ENCODE assay signal across 6 cellular contexts in genomic region chr17:46287587-46287986, GRCh38. TPM values are rescaled to one million over a fixed set of nuclear protein-coding genes. Genes with fewer than 3 reads are reported as not detected.
DNase-seq lines count a peak whose midpoint lies in the region; ATAC-seq, FAIRE-seq and TF ChIP-seq lines count a peak whose summit lies in the region.
"Not testable (repeated sequence)": the region's sequence is repeated elsewhere in the genome, so short reads cannot be mapped to it uniquely, and the experiment has no call there.

No MANE protein-coding gene starts in this region.

- DNase-seq in H9, result peak; percentile 27
- peak; percentile 7 for DNase-seq in activated CD4-positive, alpha-beta memory T cell treated with anti-CD3 and anti-CD28 coated beads for 36 hours
- DNase-seq in astrocyte (ENCODE audit: low read depth); endothelial cell (ENCODE audit: low spot score); mesothelial cell of epicardium (ENCODE audit: low spot score in 2 of 2, unreplicated experiment in 2 of 2); sciatic nerve (ENCODE audit: low spot score): not testable (repeated sequence)

- not testable (repeated sequence) for H3K4me3 Mint-ChIP-seq in H9; activated CD4-positive, alpha-beta memory T cell treated with anti-CD3 and anti-CD28 coated beads for 36 hours; endothelial cell (ENCODE audit: unreplicated experiment); mesothelial cell of epicardium
- H3K4me3 Mint-ChIP-seq in astrocyte (ENCODE audit: unreplicated experiment), result peak overlapping the region; percentile 28

- WGBS in H9 (ENCODE audit: extremely low coverage, insufficient read length, low lambda C conversion rate), result no CpG with 5 or more reads among the region's 7 CpGs

- H4K91ac ChIP-seq in H9 (ENCODE audit: insufficient read length, low read depth, low read length), result not testable (repeated sequence)

- not testable (repeated sequence) for H3K9me3 Mint-ChIP-seq in H9; activated CD4-positive, alpha-beta memory T cell treated with anti-CD3 and anti-CD28 coated beads for 36 hours; astrocyte (ENCODE audit: unreplicated experiment); endothelial cell (ENCODE audit: unreplicated experiment); mesothelial cell of epicardium

- H3K4me1 Mint-ChIP-seq in H9, result peaks cover 15 to 16% of the 10 kb centered on the region in 2 experiments
- peaks cover 37% of the 10 kb centered on the region for H3K4me1 Mint-ChIP-seq in activated CD4-positive, alpha-beta memory T cell treated with anti-CD3 and anti-CD28 coated beads for 36 hours (ENCODE audit: low read depth)
- H3K4me1 Mint-ChIP-seq in astrocyte (ENCODE audit: low read depth, unreplicated experiment), result peaks cover 24% of the 10 kb centered on the region
- H3K4me1 Mint-ChIP-seq in endothelial cell (ENCODE audit: unreplicated experiment), result peaks cover 11% of the 10 kb centered on the region
- not testable (repeated sequence) for H3K4me1 Mint-ChIP-seq in mesothelial cell of epicardium

- not testable (repeated sequence) for H2BK20ac ChIP-seq in H9 (ENCODE audit: low read depth, low read length, poor library complexity, severe bottlenecking)

- CTCF ChIA-PET in activated CD4-positive, alpha-beta memory T cell treated with anti-CD3 and anti-CD28 coated beads for 36 hours (lab: Charles Lee), result interaction anchor here (1.5 kb wide), 1 partner anchor 142 kb away, joined by 5 read pairs; no protein-coding TSS in a partner anchor

- H3K79me2 ChIP-seq in H9 (ENCODE audit: insufficient read depth, low read length); astrocyte (ENCODE audit: insufficient read depth, low read length): not testable (repeated sequence)

- H2BK15ac ChIP-seq in H9 (ENCODE audit: low read depth, low read length), result not testable (repeated sequence)

- H3K36me3 Mint-ChIP-seq in H9 (ENCODE audit: insufficient read depth in 1 of 3, low read depth in 3 of 3); activated CD4-positive, alpha-beta memory T cell treated with anti-CD3 and anti-CD28 coated beads for 36 hours; astrocyte (ENCODE audit: low read depth, unreplicated experiment); endothelial cell (ENCODE audit: low read depth, unreplicated experiment); mesothelial cell of epicardium: not testable (repeated sequence)

- not testable (repeated sequence) for H2BK120ac ChIP-seq in H9 (ENCODE audit: low read depth, low read length, poor library complexity, severe bottlenecking)

- POLR2A ChIA-PET in activated CD4-positive, alpha-beta memory T cell treated with anti-CD3 and anti-CD28 coated beads for 36 hours (lab: Charles Lee), result interaction anchor here (1.1 kb wide), 1 partner anchor 709 kb away, joined by 3 read pairs; no protein-coding TSS in a partner anchor

- FAIRE-seq in astrocyte (lab: Jason Lieb, UNC), result not testable (repeated sequence)

- ATAC-seq in sciatic nerve, result peak; percentile 23

- H3K27ac ChIP-seq in H9 (ENCODE audit: insufficient read length, low read depth, low read length); astrocyte (ENCODE audit: low read depth, low read length): not testable (repeated sequence)

- H3K27me3 Mint-ChIP-seq in H9 (ENCODE audit: low read depth); activated CD4-positive, alpha-beta memory T cell treated with anti-CD3 and anti-CD28 coated beads for 36 hours; astrocyte (ENCODE audit: low read depth, unreplicated experiment); endothelial cell (ENCODE audit: unreplicated experiment); mesothelial cell of epicardium (ENCODE audit: low read depth): not testable (repeated sequence)

- not testable (repeated sequence) for H3K14ac ChIP-seq in H9 (ENCODE audit: insufficient read depth, low read length)

- H2BK12ac ChIP-seq in H9 (ENCODE audit: insufficient read length, low read depth, low read length), result not testable (repeated sequence)

- H3K4ac ChIP-seq in H9 (ENCODE audit: low read depth, low read length), result not testable (repeated sequence)

- not testable (repeated sequence) for H3K18ac ChIP-seq in H9 (ENCODE audit: insufficient read length, low read depth, low read length)

- H3K4me3 ChIP-seq in astrocyte (ENCODE audit: insufficient read depth, low read depth, low read length), result not testable (repeated sequence)

- not testable (repeated sequence) for H4K8ac ChIP-seq in H9 (replicated peaks; ENCODE audit: insufficient read length, low read depth, low read length)

- H3K4me1 ChIP-seq in H9 (ENCODE audit: insufficient read depth, low read length); astrocyte (ENCODE audit: insufficient read depth, low read length): not testable (repeated sequence)

- intact Hi-C loops in activated CD4-positive, alpha-beta memory T cell treated with anti-CD3 and anti-CD28 coated beads for 36 hours (cut with micrococcal nuclease); sciatic nerve (cut with DNase I): not testable (repeated sequence)

- H2BK5ac ChIP-seq in H9 (ENCODE audit: insufficient read length, low read length), result not testable (repeated sequence)

- not testable (repeated sequence) for H3T11ph ChIP-seq in H9 (ENCODE audit: low read length)

- H3K9ac ChIP-seq in H9 (ENCODE audit: extremely low read depth, insufficient read length, low read length); astrocyte (ENCODE audit: low read length): not testable (repeated sequence)

- not testable (repeated sequence) for H4K5ac ChIP-seq in H9 (ENCODE audit: insufficient read length, low read depth, low read length)

- H2AK5ac ChIP-seq in H9 (ENCODE audit: insufficient read length, low read length), result not testable (repeated sequence)

- H3K9me3 ChIP-seq in H9 (ENCODE audit: control insufficient read depth, low read depth, low read length); astrocyte (ENCODE audit: insufficient read depth, low read depth, low read length): not testable (repeated sequence)

- not testable (repeated sequence) for TF ChIP-seq CTCF in H9 (conservative IDR thresholded peaks at IDR 0.05); astrocyte (IDR thresholded peaks at IDR 0.05; ENCODE audit: insufficient read depth, low read depth, low read length); endothelial cell (IDR thresholded peaks at IDR 0.05; ENCODE audit: unreplicated experiment); mesothelial cell of epicardium (IDR thresholded peaks at IDR 0.05; ENCODE audit: unreplicated experiment)

- H3K36me3 ChIP-seq in astrocyte (ENCODE audit: insufficient read depth, low read length), result not testable (repeated sequence)

- not testable (repeated sequence) for H2AFZ ChIP-seq in H9 (ENCODE audit: low read length); astrocyte (ENCODE audit: low read depth, low read length)

- H3K56ac ChIP-seq in H9 (ENCODE audit: insufficient read length, low read depth, low read length), result not testable (repeated sequence)

- H3K79me1 ChIP-seq in H9 (ENCODE audit: insufficient read depth, low read depth, low read length, poor library complexity, severe bottlenecking), result not testable (repeated sequence)

- not testable (repeated sequence) for H4K20me1 ChIP-seq in H9 (ENCODE audit: control insufficient read depth, insufficient read depth, insufficient read length); astrocyte (ENCODE audit: insufficient read depth, low read length)

- not testable (repeated sequence) for H3K23ac ChIP-seq in H9 (ENCODE audit: insufficient read length, low read depth, low read length)

- H3K27me3 ChIP-seq in H9 (ENCODE audit: insufficient read depth, low read length); astrocyte (ENCODE audit: insufficient read depth, low read length): not testable (repeated sequence)

- not testable (repeated sequence) for H3K4me2 ChIP-seq in H9 (ENCODE audit: insufficient read depth, insufficient read length, low read length); astrocyte (ENCODE audit: low read length)

- H3K27ac Mint-ChIP-seq in H9; activated CD4-positive, alpha-beta memory T cell treated with anti-CD3 and anti-CD28 coated beads for 36 hours; astrocyte (ENCODE audit: unreplicated experiment): not testable (repeated sequence)
- peak overlapping the region; percentile 5 for H3K27ac Mint-ChIP-seq in endothelial cell (ENCODE audit: unreplicated experiment)
- H3K27ac Mint-ChIP-seq in mesothelial cell of epicardium, result peak overlapping the region; percentile 20

- H3K23me2 ChIP-seq in H9 (ENCODE audit: insufficient read length, low read depth, low read length, poor library complexity, severe bottlenecking), result not testable (repeated sequence)

RNA-seq across cellular contexts. Expression of gene LRRC37A, which starts 7.3 kb away (rescaled TPM):
- total RNA-seq in H9 (2021), result 1.9 and 2.0 TPM in 2 replicates
- 1 to 10 TPM; 2.0 to 4.1 TPM for total RNA-seq in activated CD4-positive, alpha-beta memory T cell treated with anti-CD3 and anti-CD28 coated beads for 36 hours
- total RNA-seq in astrocyte, result 2.2 and 4.2 TPM in 2 replicates
- total RNA-seq in endothelial cell (ENCODE audit: unreplicated experiment), result 4.5 TPM
- total RNA-seq in mesothelial cell of epicardium, result 5.9 to 7.3 TPM (median 7.3 TPM) in 3 replicates
- 4.3 TPM for total RNA-seq in sciatic nerve
